1 cellular context compared by ENCODE assay signal in genomic region chr20:44219791-44220190, GRCh38.
TF ChIP-seq lines count a peak whose summit lies in the region.

No MANE protein-coding gene starts in this region.

TF ChIP-seq in WTC11, 78 proteins besides CTCF, POLR2A, EP300 and RAD21 (continued from another document):
- TF ChIP-seq, protein P1, sequence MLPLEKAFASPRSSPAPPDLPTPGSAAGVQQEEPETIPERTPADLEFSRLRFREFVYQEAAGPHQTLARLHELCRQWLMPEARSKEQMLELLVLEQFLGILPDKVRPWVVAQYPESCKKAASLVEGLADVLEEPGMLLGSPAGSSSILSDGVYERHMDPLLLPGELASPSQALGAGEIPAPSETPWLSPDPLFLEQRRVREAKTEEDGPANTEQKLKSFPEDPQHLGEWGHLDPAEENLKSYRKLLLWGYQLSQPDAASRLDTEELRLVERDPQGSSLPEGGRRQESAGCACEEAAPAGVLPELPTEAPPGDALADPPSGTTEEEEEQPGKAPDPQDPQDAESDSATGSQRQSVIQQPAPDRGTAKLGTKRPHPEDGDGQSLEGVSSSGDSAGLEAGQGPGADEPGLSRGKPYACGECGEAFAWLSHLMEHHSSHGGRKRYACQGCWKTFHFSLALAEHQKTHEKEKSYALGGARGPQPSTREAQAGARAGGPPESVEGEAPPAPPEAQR (CRISPR knock-in tag; IDR thresholded peaks at IDR 0.05) = no peak
- TF ChIP-seq SMAD4 (CRISPR knock-in tag; IDR thresholded peaks at IDR 0.05) (no peak), ELF4 (CRISPR knock-in tag; IDR thresholded peaks at IDR 0.05; ENCODE audit: low read depth) (no peak), OVOL2 (CRISPR knock-in tag; IDR thresholded peaks at IDR 0.05; ENCODE audit: borderline replicate concordance) (no peak), TCF7 (CRISPR knock-in tag; IDR thresholded peaks at IDR 0.05; ENCODE audit: low read depth) (no peak), NFYB (CRISPR knock-in tag; conservative IDR thresholded peaks at IDR 0.05; ENCODE audit: low read depth) (no peak), NFE2L1 (CRISPR knock-in tag; IDR thresholded peaks at IDR 0.05) (no peak)
- TF ChIP-seq, protein P2, sequence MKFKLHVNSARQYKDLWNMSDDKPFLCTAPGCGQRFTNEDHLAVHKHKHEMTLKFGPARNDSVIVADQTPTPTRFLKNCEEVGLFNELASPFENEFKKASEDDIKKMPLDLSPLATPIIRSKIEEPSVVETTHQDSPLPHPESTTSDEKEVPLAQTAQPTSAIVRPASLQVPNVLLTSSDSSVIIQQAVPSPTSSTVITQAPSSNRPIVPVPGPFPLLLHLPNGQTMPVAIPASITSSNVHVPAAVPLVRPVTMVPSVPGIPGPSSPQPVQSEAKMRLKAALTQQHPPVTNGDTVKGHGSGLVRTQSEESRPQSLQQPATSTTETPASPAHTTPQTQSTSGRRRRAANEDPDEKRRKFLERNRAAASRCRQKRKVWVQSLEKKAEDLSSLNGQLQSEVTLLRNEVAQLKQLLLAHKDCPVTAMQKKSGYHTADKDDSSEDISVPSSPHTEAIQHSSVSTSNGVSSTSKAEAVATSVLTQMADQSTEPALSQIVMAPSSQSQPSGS (CRISPR knock-in tag; IDR thresholded peaks at IDR 0.05; ENCODE audit: borderline replicate concordance, low read depth) = no peak
